In the genomic region with DNA sequence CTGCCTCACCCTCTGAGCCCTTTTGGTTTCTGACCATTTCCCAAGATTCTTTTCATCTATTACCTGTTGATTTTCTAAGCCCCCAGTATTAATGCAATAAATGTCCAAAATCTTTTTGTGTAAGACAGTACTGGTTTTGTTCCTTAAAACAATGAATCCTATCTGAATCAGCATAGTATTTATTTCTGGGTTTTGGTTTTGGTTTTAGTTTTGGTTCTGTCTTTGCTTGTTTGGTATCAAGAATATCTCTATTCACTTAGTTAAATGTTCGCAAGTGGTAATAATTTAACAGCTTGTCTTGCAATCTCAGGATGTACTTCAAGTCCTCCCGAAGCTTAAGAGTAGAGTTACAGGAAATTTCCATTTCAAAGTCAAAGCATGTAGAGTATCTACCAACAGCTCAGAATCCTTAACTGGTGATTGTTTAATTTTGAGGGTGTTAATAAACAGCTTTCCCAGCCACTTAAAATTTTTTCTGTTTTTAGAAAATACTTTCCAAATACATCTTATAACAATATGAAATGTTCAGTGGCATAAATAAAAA, we compare ENCODE assay signal across 16 cellular contexts.
A peak's percentile ranks its signal among the peaks of the same experiment; 100 is the strongest.
DNase-seq lines count a peak whose midpoint lies in the region; ATAC-seq and TF ChIP-seq lines count a peak whose summit lies in the region.
"Had no signal": no experiment of that assay in that cellular context is flagged by ENCODE, and none has a peak within 500 bp of the region (broad histone marks: within the 10 kb centered on the region; RNA-seq: fewer than 3 reads in every experiment).

No MANE protein-coding gene starts in this region.

- TF ChIP-seq POLR2A in prostate gland (IDR thresholded peaks at IDR 0.05), result no peak

- no peaks in the 10 kb centered on the region for H3K9me3 ChIP-seq in prostate gland

- ATAC-seq in GM19463 (IDR thresholded peaks at IDR 0.05; ENCODE audit: unreplicated experiment) (peak; percentile 53), HG02884 (IDR thresholded peaks at IDR 0.05; ENCODE audit: unreplicated experiment) (no peak), GM21360 (IDR thresholded peaks at IDR 0.05; ENCODE audit: unreplicated experiment) (no peak)
- ATAC-seq: left colon, PC-3 had no signal

- DNase-seq in MV-4-11 (lab: John Stamatoyannopoulos, UW) (peak; percentile 7), medulla oblongata (ENCODE audit: extremely low spot score) (peak; percentile 40), prostate gland (ENCODE audit: low spot score) (no peak)
- no peak for DNase-seq in NK-92 treated with Interleukin-12 subunit alpha and Interleukin-12 subunit beta, amount 100 ng/mL, for 24 hours (lab: John Stamatoyannopoulos, UW)
- DNase-seq: activated naive CD4-positive, alpha-beta T cell treated with anti-CD3 and anti-CD28 coated beads, Interleukin-2, amount 10 ng/mL, durations not matched to agents 7 days and 5 days; dorsolateral prefrontal cortex; hypothalamus; left colon; NCI-H1048; PC-3; stimulated activated naive CD4-positive, alpha-beta T cell treated with Interleukin-2 at 50 U/mL for 16 hours had no signal

- H3K79me2 ChIP-seq in ACC112 (ENCODE audit: control insufficient read depth, insufficient read depth, low read length, unreplicated experiment), result no peaks in the 10 kb centered on the region

- 7% methylated on average over 2 of the region's 2 CpGs for WGBS in prostate gland

- H3K27ac ChIP-seq in ACC112 (ENCODE audit: low read depth, low read length) (no peak overlapping the region), prostate gland (peak overlapping the region in 1 of 2 donors; percentile 5)
- H3K27ac ChIP-seq: dorsolateral prefrontal cortex had no signal

- peak overlapping the region; percentile 92 for H2AFZ ChIP-seq in ACC112 (ENCODE audit: low read length, unreplicated experiment)

- TF ChIP-seq CTCF in prostate gland (IDR thresholded peaks at IDR 0.05), result no peak

- H3K36me3 ChIP-seq in ACC112 (ENCODE audit: insufficient read depth, low read length), result no peaks in the 10 kb centered on the region
- H3K36me3 ChIP-seq in prostate gland, result no peaks in the 10 kb centered on the region

- H3K4me1 ChIP-seq in ACC112 (ENCODE audit: control insufficient read depth, insufficient read depth, low read length, unreplicated experiment) (peaks cover 12% of the 10 kb centered on the region), prostate gland (replicated peaks) (no peaks in the 10 kb centered on the region)

- H3K4me3 ChIP-seq in ACC112 (ENCODE audit: low read depth, low read length), result peak overlapping the region; percentile 50; the same call in 1 of the 2 replicates
- H3K4me3 ChIP-seq in prostate gland, result no peak overlapping the region
- H3K4me3 ChIP-seq: skin epidermis had no signal

- H3K27me3 ChIP-seq in ACC112 (ENCODE audit: insufficient read depth, low read length), result no peaks in the 10 kb centered on the region
- H3K27me3 ChIP-seq in prostate gland (replicated peaks; ENCODE audit: insufficient read depth), result no peaks in the 10 kb centered on the region

- intact Hi-C loops in prostate gland (cut with DNase I), result no loop called here

Comparison
In these comparisons a context has a peak if more than half of its experiments do, and no peak if none do; other contexts are left out.
1. DNase-seq: peak in MV-4-11 (single experiment) and medulla oblongata (single experiment); none in prostate gland (single experiment) and NK-92 treated with Interleukin-12 subunit alpha and Interleukin-12 subunit beta, amount 100 ng/mL, for 24 hours (single experiment).